21 cellular contexts compared by ENCODE assay signal in the genomic region with DNA sequence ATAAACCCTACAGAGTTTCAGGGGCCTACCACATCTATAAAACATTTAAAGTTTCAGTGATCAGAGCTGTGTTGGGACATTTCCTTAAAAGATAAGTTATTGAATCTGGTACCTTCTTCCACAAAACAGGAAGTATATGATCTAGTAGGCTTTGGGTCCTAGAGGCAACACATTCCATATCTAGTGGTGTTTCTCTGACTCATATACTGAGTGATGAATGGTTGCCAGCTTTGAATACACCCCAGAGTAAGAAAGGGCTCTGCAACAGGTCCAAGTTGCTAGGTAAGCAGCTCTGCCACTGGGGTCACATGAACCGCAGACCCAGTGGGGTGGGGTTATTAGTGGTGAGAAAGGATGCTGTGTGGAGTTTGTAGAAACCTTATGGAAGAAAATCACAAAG.
"Had no signal": no experiment of that assay in that cellular context is flagged by ENCODE, and none has a peak within 500 bp of the region (broad histone marks: within the 10 kb centered on the region; RNA-seq: fewer than 3 reads in every experiment).

No MANE protein-coding gene starts in this region.

- DNase-seq: effector memory CD8-positive, alpha-beta T cell; esophagus squamous epithelium; immature natural killer cell; left cardiac atrium; left ventricle myocardium inferior; lower lobe of right lung; mesenchymal stem cell; midbrain; nucleus accumbens; ovary; right cardiac atrium; small intestine; stimulated activated CD4-positive, alpha-beta T cell treated with anti-CD3 and anti-CD28 coated beads, Interleukin-12 subunit alpha, Interleukin-12 subunit beta, amount 100 ng/mL, for 4 hours; stimulated activated naive CD8-positive, alpha-beta T cell treated with anti-CD3 and anti-CD28 coated beads, Interleukin-15, Interleukin-2, amounts not matched to agents 100 U/mL and 50 U/mL, for 24 hours; thyroid gland; upper lobe of left lung had no signal

- H2AFZ ChIP-seq: neural progenitor cell had no signal

- H3K27ac Mint-ChIP-seq: effector memory CD8-positive, alpha-beta T cell; natural killer cell treated with Interleukin-12 subunit alpha and Interleukin-12 subunit beta and Interleukin-15 and Interleukin-18, amount 100 ng/mL, for 72 hours; neural progenitor cell; progenitor cell of endocrine pancreas had no signal

- H3K9me3 ChIP-seq: esophagus squamous epithelium, lower lobe of right lung, ovary, suprapubic skin, thyroid gland, upper lobe of left lung, vagina had no signal

- H3K27me3 Mint-ChIP-seq: effector memory CD8-positive, alpha-beta T cell had no signal

- H3K4me3 Mint-ChIP-seq: effector memory CD8-positive, alpha-beta T cell; immature natural killer cell; natural killer cell treated with Interleukin-12 subunit alpha and Interleukin-12 subunit beta and Interleukin-15 and Interleukin-18, amount 100 ng/mL, for 72 hours; neural progenitor cell had no signal

- H3K4me3 ChIP-seq: esophagus squamous epithelium, left ventricle myocardium inferior, lower lobe of right lung, neural progenitor cell, ovary, suprapubic skin, thyroid gland, upper lobe of left lung, vagina had no signal

- H3K27ac ChIP-seq: esophagus squamous epithelium, left ventricle myocardium inferior, lower lobe of right lung, neural progenitor cell, ovary, suprapubic skin, thyroid gland, upper lobe of left lung, vagina had no signal

- H3K4me2 ChIP-seq: neural progenitor cell had no signal

- H3K36me3 Mint-ChIP-seq: neural progenitor cell had no signal

- H3K4me1 Mint-ChIP-seq: neural progenitor cell had no signal

- H3K9ac ChIP-seq: neural progenitor cell had no signal

- H3K36me3 ChIP-seq: esophagus squamous epithelium, left ventricle myocardium inferior, lower lobe of right lung, neural progenitor cell, ovary, suprapubic skin, thyroid gland, upper lobe of left lung, vagina had no signal

- H3K27me3 ChIP-seq: esophagus squamous epithelium, neural progenitor cell, ovary, suprapubic skin, thyroid gland, upper lobe of left lung, vagina had no signal

- H3K4me1 ChIP-seq: esophagus squamous epithelium, left ventricle myocardium inferior, lower lobe of right lung, neural progenitor cell, suprapubic skin, thyroid gland, upper lobe of left lung, vagina had no signal

- H3K9me3 Mint-ChIP-seq: effector memory CD8-positive, alpha-beta T cell; neural progenitor cell had no signal

- ATAC-seq: effector memory CD8-positive, alpha-beta T cell; left cardiac atrium; lower lobe of right lung; natural killer cell treated with Interleukin-12 subunit alpha and Interleukin-12 subunit beta and Interleukin-15 and Interleukin-18, amount 100 ng/mL, for 72 hours; right cardiac atrium; stimulated activated naive CD8-positive, alpha-beta T cell treated with anti-CD3 and anti-CD28 coated beads, Interleukin-15, Interleukin-2, amounts not matched to agents 100 U/mL and 50 U/mL, for 24 hours had no signal
